Comparison of ENCODE assay signal across 18 cellular contexts in the genomic region with DNA sequence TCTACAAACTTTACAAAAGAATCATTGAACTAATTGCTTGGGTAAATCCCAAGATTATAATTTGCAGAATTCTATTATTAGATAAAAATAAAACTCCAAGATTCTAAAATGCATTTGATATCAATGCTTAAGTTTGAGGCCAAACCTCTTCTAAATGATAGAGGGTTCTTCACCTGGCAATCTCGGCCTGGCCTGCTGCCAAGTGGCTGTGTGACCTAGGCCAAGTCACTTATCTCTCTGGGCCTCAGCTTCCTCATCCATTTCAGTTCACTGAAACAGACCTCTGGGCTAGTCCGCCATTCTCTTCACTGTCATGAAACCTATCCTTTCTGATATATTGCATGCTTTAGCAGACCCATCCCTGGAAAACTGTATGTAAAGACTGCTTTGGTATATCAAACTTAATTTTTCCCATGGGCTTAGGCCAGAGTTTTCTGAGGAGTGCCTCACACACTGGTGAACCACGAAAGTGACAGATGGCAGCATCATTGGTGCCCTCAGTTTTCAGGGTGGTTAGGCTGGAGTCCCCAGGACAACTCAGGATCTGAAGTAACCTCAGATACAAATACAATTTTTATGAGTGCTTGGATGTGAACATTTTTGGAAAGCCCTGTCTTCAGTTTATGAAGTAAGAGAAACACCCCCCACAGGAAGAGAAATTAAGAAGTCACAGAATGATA. TPM values are rescaled to one million over a fixed set of nuclear protein-coding genes. Genes with fewer than 3 reads are reported as not detected.
DNase-seq lines count a peak whose midpoint lies in the region; ATAC-seq and TF ChIP-seq lines count a peak whose summit lies in the region.
"Had no signal": no experiment of that assay in that cellular context is flagged by ENCODE, and none has a peak within 500 bp of the region (broad histone marks: within the 10 kb centered on the region; RNA-seq: fewer than 3 reads in every experiment).

No MANE protein-coding gene starts in this region.

- intact Hi-C loops in mammary epithelial cell (cut with micrococcal nuclease): no loop called here
- intact Hi-C loops in MCF 10A (cut with micrococcal nuclease): no loop called here
- intact Hi-C loops in aorta (cut with DNase I): loop anchor here in 1 of 2 donors (2.0 kb wide), 1 partner anchor 41 kb away; no protein-coding TSS in a partner anchor

- ATAC-seq in aorta (ENCODE audit: low FRiP score): no peak
- no peak for ATAC-seq in GM19395 (IDR thresholded peaks at IDR 0.05; ENCODE audit: unreplicated experiment)

- no peaks in the 10 kb centered on the region for H3K36me3 Mint-ChIP-seq in MCF 10A (ENCODE audit: insufficient read depth, unreplicated experiment)

- no peak for DNase-seq in mammary epithelial cell
- DNase-seq in MCF 10A (ENCODE audit: unreplicated experiment): no peak
- peak; percentile 17 for DNase-seq in dermis blood vessel endothelial cell
- no peak for DNase-seq in aorta
- no peak for DNase-seq in epidermal melanocyte (ENCODE audit: insufficient read length, low spot score)
- DNase-seq in SJCRH30: no peak
- DNase-seq: BE2C, DMS79 treated with DMSO at 0.1 percent for 48 hours, H7, NCI-H1105 treated with DMSO at 0.1 percent for 48 hours, NCI-H2029 treated with DMSO at 0.1 percent for 48 hours, NCI-H446, NCI-H526 treated with DMSO at 0.1 percent for 48 hours, RPMI8226, SHP77 had no signal

- no peak overlapping the region for H3K27ac Mint-ChIP-seq in MCF 10A (ENCODE audit: low read depth, unreplicated experiment)

- no peak overlapping the region for H3K4me3 Mint-ChIP-seq in MCF 10A (ENCODE audit: unreplicated experiment)

- H3K9ac ChIP-seq in mammary epithelial cell (ENCODE audit: insufficient read depth, low read length) (no peak overlapping the region), OCI-LY3 (ENCODE audit: low read length) (no peak overlapping the region)

- TF ChIP-seq CTCF in mammary epithelial cell (conservative IDR thresholded peaks at IDR 0.05 in 1 of 2, IDR thresholded peaks at IDR 0.05 in 1 of 2; ENCODE audit: extremely low read depth in 1 of 2, insufficient read depth in 1 of 2, low read depth in 1 of 2, low read length in 2 of 2) (no peak), MCF 10A (IDR thresholded peaks at IDR 0.05; ENCODE audit: unreplicated experiment) (no peak), OCI-LY3 (IDR thresholded peaks at IDR 0.05; ENCODE audit: low read depth, low read length) (no peak)

- H3K36me3 ChIP-seq in mammary epithelial cell (ENCODE audit: insufficient read depth, low read length) (no peaks in the 10 kb centered on the region), OCI-LY3 (replicated peaks; ENCODE audit: low read depth, low read length) (no peaks in the 10 kb centered on the region), aorta (ENCODE audit: control insufficient read depth in 1 of 2, insufficient read depth in 2 of 2, low read length in 1 of 2) (no peaks in the 10 kb centered on the region), SJCRH30 (no peaks in the 10 kb centered on the region)
- H3K36me3 ChIP-seq: BE2C had no signal

- WGBS in mammary epithelial cell (ENCODE audit: low coverage, missing lambda C conversion rate): 98% methylated on average over 3 of the region's 3 CpGs
- 74 to 78% methylated on average over 3 of the region's 3 CpGs for WGBS in aorta, 2 donors

- H3K79me2 ChIP-seq in mammary epithelial cell (ENCODE audit: insufficient read depth, low read length) (no peaks in the 10 kb centered on the region), OCI-LY3 (ENCODE audit: low read length) (no peaks in the 10 kb centered on the region)

- H3K4me2 ChIP-seq in mammary epithelial cell (ENCODE audit: insufficient read depth, low read depth, low read length) (peak overlapping the region; percentile 76), OCI-LY3 (ENCODE audit: low read length) (no peak overlapping the region)

- in situ Hi-C loops in mammary epithelial cell (cut with MboI; ENCODE audit: low sequenced_read_pairs in 2 of 2): no loop called here

- CTCF ChIA-PET in mammary epithelial cell (lab: Charles Lee; ENCODE audit: low non-redundant PET) (interaction anchor here (0.8 kb wide), 1 partner anchor 549 kb away, joined by 3 read pairs; no protein-coding TSS in a partner anchor), MCF 10A (lab: Yijun Ruan, JAX) (no interaction called here)

- H3K4me3 ChIP-seq in mammary epithelial cell (replicated peaks in 1 of 3; ENCODE audit: insufficient read depth in 1 of 3, low read depth in 2 of 3, low read length in 3 of 3) (no peak overlapping the region), OCI-LY3 (ENCODE audit: low read length) (no peak overlapping the region), aorta (ENCODE audit: low read length in 2 of 2) (no peak overlapping the region), SJCRH30 (no peak overlapping the region)
- H3K4me3 ChIP-seq: SK-N-MC had no signal

- H3K27ac ChIP-seq in mammary epithelial cell (ENCODE audit: insufficient read depth, low read depth, low read length): no peak overlapping the region
- H3K27ac ChIP-seq in OCI-LY3 (ENCODE audit: low read length): no peak overlapping the region
- peak overlapping the region; percentile 2 to 28 for H3K27ac ChIP-seq in aorta (ENCODE audit: low read depth in 1 of 2, low read length in 2 of 2)
- no peak overlapping the region for H3K27ac ChIP-seq in SJCRH30
- H3K27ac ChIP-seq: SK-N-MC had no signal

- H4K20me1 ChIP-seq in mammary epithelial cell (ENCODE audit: insufficient read depth, low read length) (no peaks in the 10 kb centered on the region), OCI-LY3 (ENCODE audit: insufficient read depth, low read length) (no peaks in the 10 kb centered on the region)

- dilution Hi-C loops in mammary epithelial cell (cut with HindIII; ENCODE audit: low sequenced_read_pairs): no loop called here

- H3K27me3 ChIP-seq in mammary epithelial cell (ENCODE audit: insufficient read depth, low read length) (no peaks in the 10 kb centered on the region), OCI-LY3 (ENCODE audit: low read depth, low read length) (no peaks in the 10 kb centered on the region), aorta (ENCODE audit: control insufficient read depth in 1 of 2, insufficient read depth in 2 of 2, low read length in 1 of 2) (no peaks in the 10 kb centered on the region), SJCRH30 (no peaks in the 10 kb centered on the region)
- H3K27me3 ChIP-seq: BE2C had no signal

- no peaks in the 10 kb centered on the region for H3K27me3 Mint-ChIP-seq in MCF 10A (ENCODE audit: insufficient read depth, unreplicated experiment)

- peaks cover 9% of the 10 kb centered on the region for H3K4me1 Mint-ChIP-seq in MCF 10A (ENCODE audit: insufficient read depth, unreplicated experiment)

- no peaks in the 10 kb centered on the region for H3K9me3 Mint-ChIP-seq in MCF 10A (ENCODE audit: unreplicated experiment)

- POLR2A ChIA-PET in MCF 10A (lab: Yijun Ruan, JAX): interaction anchor here (0.9 to 2.6 kb wide), 3 partner anchors 22 to 509 kb away, joined by 3 to 14 read pairs (median 5); a partner anchor contains a TSS

- H3K4me1 ChIP-seq in mammary epithelial cell (ENCODE audit: insufficient read depth, low read length): peaks cover 15% of the 10 kb centered on the region
- peaks cover 12% of the 10 kb centered on the region for H3K4me1 ChIP-seq in OCI-LY3 (ENCODE audit: low read length)
- no peaks in the 10 kb centered on the region for H3K4me1 ChIP-seq in aorta (ENCODE audit: control insufficient read depth in 1 of 2, insufficient read depth in 2 of 2, low read length in 2 of 2)
- H3K4me1 ChIP-seq in SJCRH30: no peaks in the 10 kb centered on the region
- H3K4me1 ChIP-seq: BE2C had no signal

- BruUV-seq in mammary epithelial cell (replicated peaks; lab: Mats Ljungman, UMichigan): no TSS peak
- BruUV-seq in MCF 10A (replicated peaks; lab: Mats Ljungman, UMichigan): no TSS peak

- H3K9me3 ChIP-seq in mammary epithelial cell (replicated peaks; ENCODE audit: insufficient read depth, low read length): no peaks in the 10 kb centered on the region
- H3K9me3 ChIP-seq in OCI-LY3 (ENCODE audit: insufficient read depth, low read length): 0 out of 2 replicates have a peak, but pooled peaks cover 3% of the 10 kb centered on the region
- H3K9me3 ChIP-seq in aorta (ENCODE audit: control insufficient read depth, low read length): no peaks in the 10 kb centered on the region
- no peaks in the 10 kb centered on the region; the same call in 1 of the 2 replicates for H3K9me3 ChIP-seq in SJCRH30 (replicated peaks)
- H3K9me3 ChIP-seq: BE2C had no signal

- H2AFZ ChIP-seq in mammary epithelial cell (ENCODE audit: low read depth, low read length): no peak overlapping the region
- H2AFZ ChIP-seq in OCI-LY3 (ENCODE audit: low read depth, low read length): 0 out of 2 replicates have a peak overlapping the region, but pooled peaks have one; percentile 90

RNA-seq across cellular contexts. Expression of a gene that starts 21.8 kb away (rescaled TPM):
- total RNA-seq in mammary epithelial cell (10 to 100 TPM in 1 of 2 donors, 1 to 10 TPM in 1; 7.8 to 13.2 TPM), MCF 10A (2022) (12.0 and 13.0 TPM in 2 replicates), dermis blood vessel endothelial cell (18.2 and 22.0 TPM in 2 replicates), aorta (10 to 100 TPM; 20.2 to 23.1 TPM)
- polyA plus RNA-seq in mammary epithelial cell (3.5 TPM), aorta (10 to 100 TPM; 23.9 to 40.4 TPM)
- 5.2 TPM for polyA minus RNA-seq in mammary epithelial cell
- 10.8 and 12.3 TPM in 2 replicates for total RNA-seq in SJCRH30 (2014; rRNA removed; shearing (Covaris generic))

Comparison
In these comparisons a context has a peak if more than half of its experiments do, and no peak if none do; other contexts are left out.
1. H3K27ac ChIP-seq: peak in aorta (2 of 2); none in mammary epithelial cell (single experiment), OCI-LY3 (single experiment) and SJCRH30 (single experiment).